8 cellular contexts compared by ENCODE assay signal in genomic region chr20:32742322-32743236, GRCh38. TPM values are rescaled to one million over a fixed set of nuclear protein-coding genes. Genes with fewer than 3 reads are reported as not detected.
DNase-seq lines count a peak whose midpoint lies in the region; ATAC-seq and TF ChIP-seq lines count a peak whose summit lies in the region.

No MANE protein-coding gene starts in this region.

- no peak overlapping the region for H2AK5ac ChIP-seq in H9 (ENCODE audit: insufficient read length, low read length)

- H2BK12ac ChIP-seq in H9 (ENCODE audit: insufficient read length, low read depth, low read length) = no peak overlapping the region

- H4K91ac ChIP-seq in H9 (ENCODE audit: insufficient read length, low read depth, low read length) = no peak overlapping the region

- H3K27ac ChIP-seq in 22Rv1 (peak overlapping the region; percentile 74), H9 (ENCODE audit: insufficient read length, low read depth, low read length) (no peak overlapping the region)

- H3K4ac ChIP-seq in H9 (ENCODE audit: low read depth, low read length) = no peak overlapping the region

- no peaks in the 10 kb centered on the region for H3K9me3 Mint-ChIP-seq in H9
- no peaks in the 10 kb centered on the region for H3K9me3 Mint-ChIP-seq in activated T-cell treated with anti-CD3 and anti-CD28 coated beads, Interleukin-2, amount 50 U/mL, for 24 hours

- H4K5ac ChIP-seq in H9 (ENCODE audit: insufficient read length, low read depth, low read length) = no peak overlapping the region

- H3K79me1 ChIP-seq in H9 (ENCODE audit: insufficient read depth, low read depth, low read length, poor library complexity, severe bottlenecking) = no peaks in the 10 kb centered on the region

- H2BK20ac ChIP-seq in H9 (ENCODE audit: low read depth, low read length, poor library complexity, severe bottlenecking) = no peak overlapping the region

- peaks cover 32 to 35% of the 10 kb centered on the region in 2 experiments for H3K4me1 Mint-ChIP-seq in H9
- H3K4me1 Mint-ChIP-seq in activated T-cell treated with anti-CD3 and anti-CD28 coated beads, Interleukin-2, amount 50 U/mL, for 24 hours (ENCODE audit: low read depth) = peaks cover 49% of the 10 kb centered on the region

- peak overlapping the region; percentile 74; the same call in 1 of the 2 replicates for H3K14ac ChIP-seq in H9 (ENCODE audit: insufficient read depth, low read length)

- WGBS in H9 (ENCODE audit: extremely low coverage, insufficient read length, low lambda C conversion rate) = no CpG with 5 or more reads among the region's 25 CpGs

- no peak overlapping the region for H3K18ac ChIP-seq in H9 (ENCODE audit: insufficient read length, low read depth, low read length)

- H3K36me3 Mint-ChIP-seq in H9 (ENCODE audit: insufficient read depth in 1 of 3, low read depth in 3 of 3) = peaks cover 0 to 19% (median 4%) of the 10 kb centered on the region in 3 experiments; a peak in 3 of 7 replicates
- peaks cover 12% of the 10 kb centered on the region for H3K36me3 Mint-ChIP-seq in activated T-cell treated with anti-CD3 and anti-CD28 coated beads, Interleukin-2, amount 50 U/mL, for 24 hours (ENCODE audit: low read depth)

- H3K79me2 ChIP-seq in H9 (ENCODE audit: insufficient read depth, low read length) = peaks cover 20% of the 10 kb centered on the region; the same call in 1 of the 2 replicates

- H2BK5ac ChIP-seq in H9 (ENCODE audit: insufficient read length, low read length) = no peak overlapping the region

- no peak overlapping the region for H2BK120ac ChIP-seq in H9 (ENCODE audit: low read depth, low read length, poor library complexity, severe bottlenecking)

- H3K9me3 ChIP-seq in H9 (ENCODE audit: control insufficient read depth, low read depth, low read length) = no peaks in the 10 kb centered on the region

- no peak overlapping the region for H2BK15ac ChIP-seq in H9 (ENCODE audit: low read depth, low read length)

- H3K27me3 Mint-ChIP-seq in H9 (ENCODE audit: low read depth) = no peaks in the 10 kb centered on the region; the same call in 1 of the 2 replicates
- no peaks in the 10 kb centered on the region for H3K27me3 Mint-ChIP-seq in activated T-cell treated with anti-CD3 and anti-CD28 coated beads, Interleukin-2, amount 50 U/mL, for 24 hours

- peak; percentile 18 for ATAC-seq in Right ventricle myocardium superior (ENCODE audit: poor library complexity)

- peak overlapping the region; percentile 89 for H3K4me2 ChIP-seq in H9 (ENCODE audit: insufficient read depth, insufficient read length, low read length)

- H3K4me1 ChIP-seq in H9 (ENCODE audit: insufficient read depth, low read length) = peaks cover 2% of the 10 kb centered on the region; the same call in 1 of the 2 replicates

- H4K20me1 ChIP-seq in H9 (ENCODE audit: control insufficient read depth, insufficient read depth, insufficient read length) = no peaks in the 10 kb centered on the region

- H3K27ac Mint-ChIP-seq in H9 = peak overlapping the region; percentile 64 to 95 (median 86); a peak in 6 of 7 replicates
- H3K27ac Mint-ChIP-seq in activated T-cell treated with anti-CD3 and anti-CD28 coated beads, Interleukin-2, amount 50 U/mL, for 24 hours = peak overlapping the region; percentile 95

- TF ChIP-seq CTCF in 22Rv1 (IDR thresholded peaks at IDR 0.05) (no peak), H9 (conservative IDR thresholded peaks at IDR 0.05) (no peak; the same call in 2 of the 3 replicates)

- H3K9ac ChIP-seq in H9 (ENCODE audit: extremely low read depth, insufficient read length, low read length) = peak overlapping the region; percentile 64

- H3K23ac ChIP-seq in H9 (ENCODE audit: insufficient read length, low read depth, low read length) = no peak overlapping the region

- H2AFZ ChIP-seq in H9 (ENCODE audit: low read length) = no peak overlapping the region

- H3K56ac ChIP-seq in H9 (ENCODE audit: insufficient read length, low read depth, low read length) = no peak overlapping the region

- no peak overlapping the region for H4K8ac ChIP-seq in H9 (replicated peaks; ENCODE audit: insufficient read length, low read depth, low read length)

- peaks cover 15% of the 10 kb centered on the region for H3K23me2 ChIP-seq in H9 (ENCODE audit: insufficient read length, low read depth, low read length, poor library complexity, severe bottlenecking)

- no peaks in the 10 kb centered on the region for H3K27me3 ChIP-seq in H9 (ENCODE audit: insufficient read depth, low read length)

- DNase-seq in H9 = no peak
- peak; percentile 59 for DNase-seq in activated T-cell treated with anti-CD3 and anti-CD28 coated beads, Interleukin-2, amount 50 U/mL, for 24 hours
- no peak for DNase-seq in Right ventricle myocardium superior
- DNase-seq in retina = peak; percentile 55
- DNase-seq in Ammon's horn (ENCODE audit: low spot score) = no peak
- DNase-seq in activated gamma-delta T cell treated with Interleukin-2 at 50 U/mL for 16 hours = no peak
- DNase-seq in NCI-H510A treated with DMSO at 0.1 percent for 48 hours (lab: John Stamatoyannopoulos, UW) = no peak

- H3K4me3 Mint-ChIP-seq in H9 = peak overlapping the region; percentile 96 to 99
- H3K4me3 Mint-ChIP-seq in activated T-cell treated with anti-CD3 and anti-CD28 coated beads, Interleukin-2, amount 50 U/mL, for 24 hours = peak overlapping the region; percentile 97

- no peak overlapping the region for H3T11ph ChIP-seq in H9 (ENCODE audit: low read length)

- intact Hi-C loops in Right ventricle myocardium superior (cut with DNase I) = no loop called here

RNA-seq across cellular contexts. Expression of gene COMMD7, which starts 0.7 kb away (rescaled TPM):
- 65.0 and 66.1 TPM in 2 replicates for total RNA-seq in H9 (2021)
- total RNA-seq in Right ventricle myocardium superior = 47.8 TPM

RNA-seq across cellular contexts. Expression of gene DNMT3B, which starts 19.6 kb away (rescaled TPM):
- 980 and 996 TPM in 2 replicates for total RNA-seq in H9 (2021)
- total RNA-seq in Right ventricle myocardium superior = 0.22 TPM

Comparison
In these comparisons a context has a peak if more than half of its experiments do, and no peak if none do; other contexts are left out.
1. DNase-seq: peak in activated T-cell treated with anti-CD3 and anti-CD28 coated beads, Interleukin-2, amount 50 U/mL, for 24 hours (single experiment) and retina (single experiment); none in H9 (single experiment), Right ventricle myocardium superior (single experiment), Ammon's horn (single experiment), activated gamma-delta T cell treated with Interleukin-2 at 50 U/mL for 16 hours (single experiment) and NCI-H510A treated with DMSO at 0.1 percent for 48 hours (single experiment).
2. RNA of gene DNMT3B, which starts 19.6 kb away (total RNA-seq): 980 to 996 TPM in H9; 0.22 TPM in Right ventricle myocardium superior (single experiment); every median in the first group is over 100 times any median in the second.